Comparison of ENCODE assay signal across 8 cellular contexts in the genomic region with DNA sequence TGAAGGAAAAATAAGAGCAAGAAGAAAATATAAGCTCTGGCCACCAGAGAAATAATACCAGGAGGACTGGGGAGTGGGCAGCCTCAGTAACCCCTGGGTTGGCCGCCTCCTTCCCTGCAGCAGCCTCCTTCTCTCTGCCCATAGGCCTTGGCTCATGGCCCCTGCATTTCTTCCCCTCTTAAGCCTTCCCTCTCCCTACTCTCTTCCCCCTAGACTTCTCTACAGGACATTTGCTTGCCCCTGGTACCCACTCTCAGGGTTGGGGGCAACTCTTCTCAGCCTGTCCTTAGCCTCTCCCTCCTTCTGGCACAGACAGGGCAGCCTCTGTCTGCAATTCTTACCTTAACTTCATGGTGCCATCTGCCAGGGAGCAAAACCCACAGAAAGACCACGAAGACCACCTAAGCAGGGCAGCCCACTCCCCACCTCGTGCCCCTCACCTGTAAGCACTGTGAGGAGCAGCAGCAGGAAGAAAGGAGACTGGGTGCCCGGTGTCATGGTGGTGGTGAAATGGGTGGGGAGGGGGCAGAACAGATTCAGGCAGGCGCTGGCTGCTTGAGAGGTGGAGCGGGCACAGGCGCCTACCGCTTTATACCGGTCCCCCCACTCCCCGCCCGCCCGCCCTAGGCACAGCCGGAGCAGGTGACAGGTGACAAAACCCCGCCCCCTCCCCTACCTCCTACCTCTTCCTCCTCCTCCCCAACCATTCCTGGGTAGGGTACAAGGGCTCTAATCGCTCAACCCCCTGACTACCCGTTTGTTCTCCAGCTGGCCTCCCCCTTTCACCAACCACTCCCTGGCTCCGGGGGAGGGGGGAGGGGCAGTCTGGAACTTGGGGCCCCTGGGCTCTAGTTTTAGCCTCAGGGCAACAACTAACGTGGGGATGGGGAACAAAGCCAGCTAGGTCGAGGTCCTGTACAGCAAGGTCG. TPM values are rescaled to one million over a fixed set of nuclear protein-coding genes. Genes with fewer than 3 reads are reported as not detected.
A peak's percentile ranks its signal among the peaks of the same experiment; 100 is the strongest.
DNase-seq lines count a peak whose midpoint lies in the region; ATAC-seq and TF ChIP-seq lines count a peak whose summit lies in the region.

No MANE protein-coding gene starts in this region.

- H3K9me3 ChIP-seq in breast epithelium (no peaks in the 10 kb centered on the region), right lobe of liver (no peaks in the 10 kb centered on the region)

- TF ChIP-seq POLR2A in breast epithelium (IDR thresholded peaks at IDR 0.05), result no peak
- no peak for TF ChIP-seq POLR2A in right lobe of liver (IDR thresholded peaks at IDR 0.05)

- TF ChIP-seq CTCF in breast epithelium (IDR thresholded peaks at IDR 0.05), result no peak
- TF ChIP-seq CTCF in right lobe of liver (IDR thresholded peaks at IDR 0.05), result no peak
- no peak for TF ChIP-seq CTCF in GM13977 (IDR thresholded peaks at IDR 0.05; ENCODE audit: extremely low read depth, insufficient read depth, missing control alignments)

- ATAC-seq in right lobe of liver (peak in 1 of 4 donors; percentile 1), GM19035 (IDR thresholded peaks at IDR 0.05; ENCODE audit: unreplicated experiment) (no peak)

- H3K36me3 ChIP-seq in breast epithelium, result no peaks in the 10 kb centered on the region
- H3K36me3 ChIP-seq in right lobe of liver, result no peaks in the 10 kb centered on the region

- peak overlapping the region; percentile 53 to 73 (median 62) for H3K4me3 ChIP-seq in breast epithelium
- peak overlapping the region; percentile 24 to 42 (median 27) for H3K4me3 ChIP-seq in right lobe of liver

- intact Hi-C loops in breast epithelium (cut with DNase I; ENCODE audit: low total_unique reads), result no loop called here
- intact Hi-C loops in right lobe of liver (cut with DNase I), result no loop called here

- DNase-seq in NCI-H2081 (lab: John Stamatoyannopoulos, UW) (peak; percentile 59 to 73), NCI-H2081 treated with DMSO at 0.1 percent for 48 hours (lab: John Stamatoyannopoulos, UW) (no peak), NCI-H748 treated with DMSO at 0.1 percent for 48 hours (lab: John Stamatoyannopoulos, UW) (peak; percentile 63), breast epithelium (ENCODE audit: low spot score in 2 of 2) (peak; percentile 81 to 82), right lobe of liver (peak in 1 of 3 donors; percentile 53), substantia nigra (lab: John Stamatoyannopoulos, UW) (no peak), GM13977 (ENCODE audit: low spot score) (no peak)

- in situ Hi-C loops in GM13977 (cut with MboI; ENCODE audit: low pct_unique_long_range_greater_than_20kb, low sequenced_read_pairs, unreplicated experiment), result no loop called here

- H3K27ac ChIP-seq in breast epithelium, result peak overlapping the region; percentile 98
- peak overlapping the region in 2 of 3 donors; percentile 12 to 21 for H3K27ac ChIP-seq in right lobe of liver
- H3K27ac ChIP-seq in substantia nigra (ENCODE audit: low read depth, low read length, poor library complexity, severe bottlenecking), result peak overlapping the region; percentile 64

- H3K27me3 ChIP-seq in breast epithelium, result no peaks in the 10 kb centered on the region
- H3K27me3 ChIP-seq in right lobe of liver, result no peaks in the 10 kb centered on the region

- H3K4me1 ChIP-seq in breast epithelium (no peaks in the 10 kb centered on the region), right lobe of liver (peaks cover 0 to 22% (median 2%) of the 10 kb centered on the region in 4 donors)

- WGBS in right lobe of liver (ENCODE audit: insufficient coverage, low coverage, low lambda C conversion rate, missing lambda C conversion rate), result 25% methylated on average over 6 of the region's 20 CpGs

RNA-seq across cellular contexts. Expression of a gene that starts 15.1 kb away (rescaled TPM):
- total RNA-seq in breast epithelium (10 to 100 TPM; 17.3 to 27.5 (median 25.9) TPM), right lobe of liver (10 to 100 TPM in 3 of 6 experiments, 1 to 10 TPM in 3; 4.0 to 14.4 (median 10.5) TPM)

RNA-seq across cellular contexts. Expression of a gene that starts 15.9 kb away (rescaled TPM):
- 10 to 100 TPM; 41.1 to 50.8 (median 44.8) TPM for total RNA-seq in breast epithelium
- 10 to 100 TPM; 20.0 to 50.7 (median 23.9) TPM for total RNA-seq in right lobe of liver

RNA-seq across cellular contexts. Expression of a gene that starts 19.0 kb away (rescaled TPM):
- total RNA-seq in breast epithelium, result 1 to 10 TPM in 1 of 3 donors, under 1 TPM in 1, not detected in 1; 0.98 to 1.5 TPM
- under 1 TPM in 2 of 6 experiments, not detected in 4; 0.09 to 0.15 TPM for total RNA-seq in right lobe of liver

RNA-seq across cellular contexts. Expression of a gene that starts 19.5 kb away (rescaled TPM):
- total RNA-seq in breast epithelium (100 to 1,000 TPM; 104 to 147 (median 131) TPM), right lobe of liver (100 to 1,000 TPM in 3 of 6 experiments, 10 to 100 TPM in 3; 85.5 to 145 (median 99.9) TPM)

RNA-seq across cellular contexts. Expression of a gene that starts 52.3 kb away (rescaled TPM):
- 10 to 100 TPM; 53.7 to 69.4 (median 68.2) TPM for total RNA-seq in breast epithelium
- 100 to 1,000 TPM in 1 of 6 experiments, 10 to 100 TPM in 5; 50.4 to 106 (median 60.4) TPM for total RNA-seq in right lobe of liver

Comparison
In these comparisons a context has a peak if more than half of its experiments do, and no peak if none do; other contexts are left out.
1. DNase-seq: peak in NCI-H2081 (2 of 2), NCI-H748 treated with DMSO at 0.1 percent for 48 hours (single experiment) and breast epithelium (2 of 2); none in NCI-H2081 treated with DMSO at 0.1 percent for 48 hours (single experiment), substantia nigra (0 of 49) and GM13977 (single experiment).
2. H3K27ac ChIP-seq: peak in every context shown above with its lines; median percentile 98 in breast epithelium; 64 in substantia nigra; 16 in right lobe of liver.